ENCODE assay signal across 1 cellular context in the genomic region with DNA sequence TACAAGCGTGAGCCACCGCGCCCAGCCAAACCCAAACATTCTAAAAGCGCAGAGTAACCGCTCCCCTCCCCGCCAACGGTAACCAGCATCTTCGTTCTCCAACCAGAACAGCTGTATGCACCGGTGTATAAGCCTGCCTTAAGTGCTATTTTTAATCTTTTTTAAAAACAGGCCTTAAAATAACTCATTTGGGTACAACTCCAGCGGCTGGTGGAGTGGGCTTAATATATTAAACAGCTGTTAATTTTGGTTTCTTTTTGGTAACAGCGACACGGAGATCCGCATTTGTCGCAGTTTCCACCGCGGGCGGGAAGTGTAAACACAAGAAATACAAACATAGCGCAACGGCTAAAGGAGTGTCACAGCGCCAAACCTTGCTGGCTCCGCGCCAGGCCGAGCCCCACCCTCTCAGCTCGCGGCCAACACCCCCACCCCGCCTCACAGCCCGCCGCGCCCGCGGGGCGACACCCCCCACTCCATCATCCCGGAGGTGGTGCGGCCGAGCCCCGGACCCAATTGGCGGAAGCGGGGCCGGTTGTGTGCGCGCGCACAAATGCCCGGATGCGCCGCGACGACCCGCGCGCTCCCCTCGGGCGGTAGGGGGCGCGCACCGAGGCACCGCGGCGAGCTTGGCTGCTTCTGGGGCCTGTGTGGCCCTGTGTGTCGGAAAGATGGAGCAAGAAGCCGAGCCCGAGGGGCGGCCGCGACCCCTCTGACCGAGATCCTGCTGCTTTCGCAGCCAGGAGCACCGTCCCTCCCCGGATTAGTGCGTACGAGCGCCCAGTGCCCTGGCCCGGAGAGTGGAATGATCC.
TF ChIP-seq lines count a peak whose summit lies in the region.

A gene (plus strand): TSS at position 602 of the 812 bp plus-strand sequence. CDS start 301 bp downstream, outside the sequence.

TF ChIP-seq in HEK293, 187 proteins besides CTCF, POLR2A, EP300 and RAD21 (continued from another document and continues in another):
- TF ChIP-seq, protein P1, sequence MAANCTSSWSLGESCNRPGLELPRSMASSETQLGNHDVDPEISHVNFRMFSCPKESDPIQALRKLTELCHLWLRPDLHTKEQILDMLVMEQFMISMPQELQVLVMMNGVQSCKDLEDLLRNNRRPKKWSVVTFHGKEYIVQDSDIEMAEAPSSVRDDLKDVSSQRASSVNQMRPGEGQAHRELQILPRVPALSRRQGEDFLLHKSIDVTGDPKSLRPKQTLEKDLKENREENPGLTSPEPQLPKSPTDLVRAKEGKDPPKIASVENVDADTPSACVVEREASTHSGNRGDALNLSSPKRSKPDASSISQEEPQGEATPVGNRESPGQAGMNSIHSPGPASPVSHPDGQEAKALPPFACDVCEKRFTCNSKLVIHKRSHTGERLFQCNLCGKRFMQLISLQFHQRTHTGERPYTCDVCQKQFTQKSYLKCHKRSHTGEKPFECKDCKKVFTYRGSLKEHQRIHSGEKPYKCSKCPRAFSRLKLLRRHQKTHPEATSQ (tag by site-specific recombination; IDR thresholded peaks at IDR 0.05) = peak; percentile 94
- TF ChIP-seq WT1 (tag by site-specific recombination; IDR thresholded peaks at IDR 0.05) (peak; percentile 43; the same call in 1 of the 2 replicates), SALL2 (tag by site-specific recombination; IDR thresholded peaks at IDR 0.05; ENCODE audit: borderline replicate concordance) (no peak), GLIS1 (tag by site-specific recombination; IDR thresholded peaks at IDR 0.05) (peak; percentile 47; the same call in 1 of the 2 replicates), ZNF529 (tag by site-specific recombination; IDR thresholded peaks at IDR 0.05; ENCODE audit: insufficient replicate concordance) (no peak), EGR2 (tag by site-specific recombination; IDR thresholded peaks at IDR 0.05; ENCODE audit: low read depth) (peak; percentile 62; the same call in 1 of the 2 replicates), ZNF404 (tag by site-specific recombination; IDR thresholded peaks at IDR 0.05) (no peak), ZNF16 (tag by site-specific recombination; IDR thresholded peaks at IDR 0.05; ENCODE audit: low read depth) (no peak), ZNF221 (tag by site-specific recombination; IDR thresholded peaks at IDR 0.05; ENCODE audit: borderline replicate concordance) (no peak), HOXD13 (CRISPR knock-in tag; IDR thresholded peaks at IDR 0.05; ENCODE audit: borderline replicate concordance) (no peak), ZNF184 (tag by site-specific recombination; IDR thresholded peaks at IDR 0.05) (peak; percentile 67), ZBTB48 (tag by site-specific recombination; IDR thresholded peaks at IDR 0.05) (0 out of 2 replicates have a peak, but pooled peaks have one; percentile 64), ZNF621 (tag by site-specific recombination; IDR thresholded peaks at IDR 0.05) (no peak), ZNF837 (tag by site-specific recombination; IDR thresholded peaks at IDR 0.05) (no peak), ZNF274 (IDR thresholded peaks at IDR 0.05; ENCODE audit: low read length) (no peak), ZNF274 (tag by site-specific recombination; IDR thresholded peaks at IDR 0.05; ENCODE audit: borderline replicate concordance) (no peak), ZNF121 (tag by site-specific recombination; IDR thresholded peaks at IDR 0.05) (no peak; the same call in 1 of the 2 replicates), SP3 (tag by site-specific recombination; IDR thresholded peaks at IDR 0.05) (peak; percentile 69), ZSCAN30 (tag by site-specific recombination; IDR thresholded peaks at IDR 0.05) (peak; percentile 81; the same call in 1 of the 2 replicates)
- TF ChIP-seq, protein P2, sequence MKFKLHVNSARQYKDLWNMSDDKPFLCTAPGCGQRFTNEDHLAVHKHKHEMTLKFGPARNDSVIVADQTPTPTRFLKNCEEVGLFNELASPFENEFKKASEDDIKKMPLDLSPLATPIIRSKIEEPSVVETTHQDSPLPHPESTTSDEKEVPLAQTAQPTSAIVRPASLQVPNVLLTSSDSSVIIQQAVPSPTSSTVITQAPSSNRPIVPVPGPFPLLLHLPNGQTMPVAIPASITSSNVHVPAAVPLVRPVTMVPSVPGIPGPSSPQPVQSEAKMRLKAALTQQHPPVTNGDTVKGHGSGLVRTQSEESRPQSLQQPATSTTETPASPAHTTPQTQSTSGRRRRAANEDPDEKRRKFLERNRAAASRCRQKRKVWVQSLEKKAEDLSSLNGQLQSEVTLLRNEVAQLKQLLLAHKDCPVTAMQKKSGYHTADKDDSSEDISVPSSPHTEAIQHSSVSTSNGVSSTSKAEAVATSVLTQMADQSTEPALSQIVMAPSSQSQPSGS (tag by site-specific recombination; IDR thresholded peaks at IDR 0.05; ENCODE audit: low read depth) = no peak
- TF ChIP-seq, protein P3, sequence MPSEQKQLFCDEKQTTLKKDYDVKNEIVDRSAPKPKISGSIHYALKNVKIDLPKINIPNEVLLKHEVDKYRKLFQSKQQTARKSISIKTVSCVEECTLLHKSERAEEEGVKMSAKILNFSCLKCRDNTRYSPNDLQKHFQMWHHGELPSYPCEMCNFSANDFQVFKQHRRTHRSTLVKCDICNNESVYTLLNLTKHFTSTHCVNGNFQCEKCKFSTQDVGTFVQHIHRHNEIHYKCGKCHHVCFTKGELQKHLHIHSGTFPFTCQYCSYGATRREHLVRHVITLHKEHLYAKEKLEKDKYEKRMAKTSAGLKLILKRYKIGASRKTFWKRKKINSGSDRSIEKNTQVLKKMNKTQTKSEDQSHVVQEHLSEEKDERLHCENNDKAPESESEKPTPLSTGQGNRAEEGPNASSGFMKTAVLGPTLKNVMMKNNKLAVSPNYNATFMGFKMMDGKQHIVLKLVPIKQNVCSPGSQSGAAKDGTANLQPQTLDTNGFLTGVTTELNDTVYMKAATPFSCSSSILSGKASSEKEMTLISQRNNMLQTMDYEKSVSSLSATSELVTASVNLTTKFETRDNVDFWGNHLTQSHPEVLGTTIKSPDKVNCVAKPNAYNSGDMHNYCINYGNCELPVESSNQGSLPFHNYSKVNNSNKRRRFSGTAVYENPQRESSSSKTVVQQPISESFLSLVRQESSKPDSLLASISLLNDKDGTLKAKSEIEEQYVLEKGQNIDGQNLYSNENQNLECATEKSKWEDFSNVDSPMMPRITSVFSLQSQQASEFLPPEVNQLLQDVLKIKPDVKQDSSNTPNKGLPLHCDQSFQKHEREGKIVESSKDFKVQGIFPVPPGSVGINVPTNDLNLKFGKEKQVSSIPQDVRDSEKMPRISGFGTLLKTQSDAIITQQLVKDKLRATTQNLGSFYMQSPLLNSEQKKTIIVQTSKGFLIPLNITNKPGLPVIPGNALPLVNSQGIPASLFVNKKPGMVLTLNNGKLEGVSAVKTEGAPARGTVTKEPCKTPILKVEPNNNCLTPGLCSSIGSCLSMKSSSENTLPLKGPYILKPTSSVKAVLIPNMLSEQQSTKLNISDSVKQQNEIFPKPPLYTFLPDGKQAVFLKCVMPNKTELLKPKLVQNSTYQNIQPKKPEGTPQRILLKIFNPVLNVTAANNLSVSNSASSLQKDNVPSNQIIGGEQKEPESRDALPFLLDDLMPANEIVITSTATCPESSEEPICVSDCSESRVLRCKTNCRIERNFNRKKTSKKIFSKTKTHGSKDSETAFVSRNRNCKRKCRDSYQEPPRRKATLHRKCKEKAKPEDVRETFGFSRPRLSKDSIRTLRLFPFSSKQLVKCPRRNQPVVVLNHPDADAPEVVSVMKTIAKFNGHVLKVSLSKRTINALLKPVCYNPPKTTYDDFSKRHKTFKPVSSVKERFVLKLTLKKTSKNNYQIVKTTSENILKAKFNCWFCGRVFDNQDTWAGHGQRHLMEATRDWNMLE (tag by site-specific recombination; conservative IDR thresholded peaks at IDR 0.05; ENCODE audit: low read depth) = 0 out of 2 replicates have a peak, but pooled peaks have one; percentile 16
- TF ChIP-seq, protein P4, sequence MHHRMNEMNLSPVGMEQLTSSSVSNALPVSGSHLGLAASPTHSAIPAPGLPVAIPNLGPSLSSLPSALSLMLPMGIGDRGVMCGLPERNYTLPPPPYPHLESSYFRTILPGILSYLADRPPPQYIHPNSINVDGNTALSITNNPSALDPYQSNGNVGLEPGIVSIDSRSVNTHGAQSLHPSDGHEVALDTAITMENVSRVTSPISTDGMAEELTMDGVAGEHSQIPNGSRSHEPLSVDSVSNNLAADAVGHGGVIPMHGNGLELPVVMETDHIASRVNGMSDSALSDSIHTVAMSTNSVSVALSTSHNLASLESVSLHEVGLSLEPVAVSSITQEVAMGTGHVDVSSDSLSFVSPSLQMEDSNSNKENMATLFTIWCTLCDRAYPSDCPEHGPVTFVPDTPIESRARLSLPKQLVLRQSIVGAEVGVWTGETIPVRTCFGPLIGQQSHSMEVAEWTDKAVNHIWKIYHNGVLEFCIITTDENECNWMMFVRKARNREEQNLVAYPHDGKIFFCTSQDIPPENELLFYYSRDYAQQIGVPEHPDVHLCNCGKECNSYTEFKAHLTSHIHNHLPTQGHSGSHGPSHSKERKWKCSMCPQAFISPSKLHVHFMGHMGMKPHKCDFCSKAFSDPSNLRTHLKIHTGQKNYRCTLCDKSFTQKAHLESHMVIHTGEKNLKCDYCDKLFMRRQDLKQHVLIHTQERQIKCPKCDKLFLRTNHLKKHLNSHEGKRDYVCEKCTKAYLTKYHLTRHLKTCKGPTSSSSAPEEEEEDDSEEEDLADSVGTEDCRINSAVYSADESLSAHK (tag by site-specific recombination; IDR thresholded peaks at IDR 0.05) = peak; percentile 32; the same call in 1 of the 2 replicates
- TF ChIP-seq, protein P5, sequence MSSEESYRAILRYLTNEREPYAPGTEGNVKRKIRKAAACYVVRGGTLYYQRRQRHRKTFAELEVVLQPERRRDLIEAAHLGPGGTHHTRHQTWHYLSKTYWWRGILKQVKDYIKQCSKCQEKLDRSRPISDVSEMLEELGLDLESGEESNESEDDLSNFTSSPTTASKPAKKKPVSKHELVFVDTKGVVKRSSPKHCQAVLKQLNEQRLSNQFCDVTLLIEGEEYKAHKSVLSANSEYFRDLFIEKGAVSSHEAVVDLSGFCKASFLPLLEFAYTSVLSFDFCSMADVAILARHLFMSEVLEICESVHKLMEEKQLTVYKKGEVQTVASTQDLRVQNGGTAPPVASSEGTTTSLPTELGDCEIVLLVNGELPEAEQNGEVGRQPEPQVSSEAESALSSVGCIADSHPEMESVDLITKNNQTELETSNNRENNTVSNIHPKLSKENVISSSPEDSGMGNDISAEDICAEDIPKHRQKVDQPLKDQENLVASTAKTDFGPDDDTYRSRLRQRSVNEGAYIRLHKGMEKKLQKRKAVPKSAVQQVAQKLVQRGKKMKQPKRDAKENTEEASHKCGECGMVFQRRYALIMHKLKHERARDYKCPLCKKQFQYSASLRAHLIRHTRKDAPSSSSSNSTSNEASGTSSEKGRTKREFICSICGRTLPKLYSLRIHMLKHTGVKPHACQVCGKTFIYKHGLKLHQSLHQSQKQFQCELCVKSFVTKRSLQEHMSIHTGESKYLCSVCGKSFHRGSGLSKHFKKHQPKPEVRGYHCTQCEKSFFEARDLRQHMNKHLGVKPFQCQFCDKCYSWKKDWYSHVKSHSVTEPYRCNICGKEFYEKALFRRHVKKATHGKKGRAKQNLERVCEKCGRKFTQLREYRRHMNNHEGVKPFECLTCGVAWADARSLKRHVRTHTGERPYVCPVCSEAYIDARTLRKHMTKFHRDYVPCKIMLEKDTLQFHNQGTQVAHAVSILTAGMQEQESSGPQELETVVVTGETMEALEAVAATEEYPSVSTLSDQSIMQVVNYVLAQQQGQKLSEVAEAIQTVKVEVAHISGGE (tag by site-specific recombination; conservative IDR thresholded peaks at IDR 0.05; ENCODE audit: low read depth) = peak; percentile 84
- TF ChIP-seq, protein P6, sequence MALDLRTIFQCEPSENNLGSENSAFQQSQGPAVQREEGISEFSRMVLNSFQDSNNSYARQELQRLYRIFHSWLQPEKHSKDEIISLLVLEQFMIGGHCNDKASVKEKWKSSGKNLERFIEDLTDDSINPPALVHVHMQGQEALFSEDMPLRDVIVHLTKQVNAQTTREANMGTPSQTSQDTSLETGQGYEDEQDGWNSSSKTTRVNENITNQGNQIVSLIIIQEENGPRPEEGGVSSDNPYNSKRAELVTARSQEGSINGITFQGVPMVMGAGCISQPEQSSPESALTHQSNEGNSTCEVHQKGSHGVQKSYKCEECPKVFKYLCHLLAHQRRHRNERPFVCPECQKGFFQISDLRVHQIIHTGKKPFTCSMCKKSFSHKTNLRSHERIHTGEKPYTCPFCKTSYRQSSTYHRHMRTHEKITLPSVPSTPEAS (tag by site-specific recombination; IDR thresholded peaks at IDR 0.05) = no peak
- TF ChIP-seq, protein P7, sequence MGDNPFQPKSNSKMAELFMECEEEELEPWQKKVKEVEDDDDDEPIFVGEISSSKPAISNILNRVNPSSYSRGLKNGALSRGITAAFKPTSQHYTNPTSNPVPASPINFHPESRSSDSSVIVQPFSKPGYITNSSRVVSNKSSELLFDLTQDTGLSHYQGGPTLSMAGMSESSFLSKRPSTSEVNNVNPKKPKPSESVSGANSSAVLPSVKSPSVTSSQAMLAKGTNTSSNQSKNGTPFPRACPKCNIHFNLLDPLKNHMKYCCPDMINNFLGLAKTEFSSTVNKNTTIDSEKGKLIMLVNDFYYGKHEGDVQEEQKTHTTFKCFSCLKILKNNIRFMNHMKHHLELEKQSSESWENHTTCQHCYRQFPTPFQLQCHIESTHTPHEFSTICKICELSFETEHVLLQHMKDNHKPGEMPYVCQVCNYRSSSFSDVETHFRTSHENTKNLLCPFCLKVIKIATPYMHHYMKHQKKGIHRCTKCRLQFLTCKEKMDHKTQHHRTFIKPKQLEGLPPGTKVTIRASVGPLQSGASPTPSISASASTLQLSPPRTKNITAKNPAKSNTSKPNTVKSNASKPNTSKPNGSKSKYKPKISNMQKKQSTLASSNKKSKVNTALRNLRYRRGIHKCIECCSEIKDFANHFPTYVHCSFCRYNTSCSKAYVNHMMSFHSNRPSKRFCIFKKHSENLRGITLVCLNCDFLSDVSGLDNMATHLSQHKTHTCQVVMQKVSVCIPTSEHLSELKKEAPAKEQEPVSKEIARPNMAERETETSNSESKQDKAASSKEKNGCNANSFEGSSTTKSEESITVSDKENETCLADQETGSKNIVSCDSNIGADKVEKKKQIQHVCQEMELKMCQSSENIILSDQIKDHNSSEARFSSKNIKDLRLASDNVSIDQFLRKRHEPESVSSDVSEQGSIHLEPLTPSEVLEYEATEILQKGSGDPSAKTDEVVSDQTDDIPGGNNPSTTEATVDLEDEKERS (tag by site-specific recombination; IDR thresholded peaks at IDR 0.05) = no peak
- TF ChIP-seq, protein P8, sequence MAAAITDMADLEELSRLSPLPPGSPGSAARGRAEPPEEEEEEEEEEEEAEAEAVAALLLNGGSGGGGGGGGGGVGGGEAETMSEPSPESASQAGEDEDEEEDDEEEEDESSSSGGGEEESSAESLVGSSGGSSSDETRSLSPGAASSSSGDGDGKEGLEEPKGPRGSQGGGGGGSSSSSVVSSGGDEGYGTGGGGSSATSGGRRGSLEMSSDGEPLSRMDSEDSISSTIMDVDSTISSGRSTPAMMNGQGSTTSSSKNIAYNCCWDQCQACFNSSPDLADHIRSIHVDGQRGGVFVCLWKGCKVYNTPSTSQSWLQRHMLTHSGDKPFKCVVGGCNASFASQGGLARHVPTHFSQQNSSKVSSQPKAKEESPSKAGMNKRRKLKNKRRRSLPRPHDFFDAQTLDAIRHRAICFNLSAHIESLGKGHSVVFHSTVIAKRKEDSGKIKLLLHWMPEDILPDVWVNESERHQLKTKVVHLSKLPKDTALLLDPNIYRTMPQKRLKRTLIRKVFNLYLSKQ (tag by site-specific recombination; IDR thresholded peaks at IDR 0.05; ENCODE audit: borderline replicate concordance) = no peak
